Comparison of ENCODE assay signal across 8 cellular contexts in the genomic region with DNA sequence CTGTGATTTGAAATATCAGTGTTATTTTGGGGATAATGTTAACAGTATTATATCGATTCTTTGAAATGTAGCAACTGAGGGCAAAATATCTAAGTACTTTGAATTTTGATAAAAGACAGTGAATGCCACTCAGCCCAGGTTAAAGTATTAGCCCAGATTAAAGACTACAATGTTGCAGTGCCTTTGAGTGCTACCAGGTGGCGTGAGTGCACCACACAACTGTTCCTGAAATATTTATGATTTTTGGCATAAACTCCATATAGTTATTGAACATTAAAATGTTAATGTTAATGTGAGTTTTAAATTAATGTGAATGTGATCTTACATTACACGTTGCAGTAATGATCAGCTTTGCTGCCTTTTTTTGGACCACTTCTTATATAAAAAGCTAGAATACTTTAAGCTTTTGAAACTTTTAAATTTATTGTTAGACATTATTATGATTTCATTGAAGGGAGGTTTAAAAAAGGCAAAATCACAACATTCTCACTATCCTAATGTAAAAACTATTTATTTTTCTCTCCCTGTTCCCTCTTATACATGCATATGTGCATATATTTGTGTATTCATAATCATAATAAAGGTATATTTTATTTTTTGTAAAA. TPM values are rescaled to one million over a fixed set of nuclear protein-coding genes. Genes with fewer than 3 reads are reported as not detected.
A peak's percentile ranks its signal among the peaks of the same experiment; 100 is the strongest.
DNase-seq lines count a peak whose midpoint lies in the region; ATAC-seq, FAIRE-seq and TF ChIP-seq lines count a peak whose summit lies in the region.

No MANE protein-coding gene starts in this region.

- TF ChIP-seq RAD21 in SK-N-SH (IDR thresholded peaks at IDR 0.05; ENCODE audit: low read length): peak; percentile 95

- H2BK120ac ChIP-seq in mesendoderm (ENCODE audit: low read depth, low read length): no peak overlapping the region

- no peak overlapping the region for H4K8ac ChIP-seq in mesendoderm (ENCODE audit: low read depth, low read length)

- no peaks in the 10 kb centered on the region for H3K27me3 Mint-ChIP-seq in chondrocyte (ENCODE audit: low read depth)

- H3K4me3 ChIP-seq in SK-N-SH (ENCODE audit: low read depth in 2 of 2, low read length in 1 of 2) (no peak overlapping the region; a peak in 1 of 4 replicates), mesendoderm (ENCODE audit: low read length) (no peak overlapping the region)

- peaks cover 5% of the 10 kb centered on the region for H3F3A ChIP-seq in SK-N-SH (replicated peaks; ENCODE audit: insufficient read depth)

- H3K9me3 ChIP-seq in SK-N-SH: no peaks in the 10 kb centered on the region

- ATAC-seq in GM21526 (IDR thresholded peaks at IDR 0.05; ENCODE audit: low FRiP score, unreplicated experiment): no peak

- H2AFZ ChIP-seq in SK-N-SH (ENCODE audit: low read depth): no peak overlapping the region

- TF ChIP-seq CTCF in SK-N-SH (IDR thresholded peaks at IDR 0.05): peak; percentile 97
- peak; percentile 92 for TF ChIP-seq CTCF in chondrocyte (IDR thresholded peaks at IDR 0.05)

- 12% methylated on average over 3 of the region's 3 CpGs for WGBS in SK-N-SH (ENCODE audit: low lambda C conversion rate)
- no CpG with 5 or more reads among the region's 3 CpGs for WGBS in mesendoderm (ENCODE audit: extremely low coverage, insufficient coverage, low lambda C conversion rate)

- H3K36me3 ChIP-seq in SK-N-SH (replicated peaks in 1 of 2; ENCODE audit: control insufficient read depth in 1 of 2, insufficient read depth in 2 of 2, low read length in 1 of 2) (peaks cover 48 to 60% of the 10 kb centered on the region in 2 experiments), mesendoderm (ENCODE audit: control insufficient read depth, insufficient read depth, low read length) (no peaks in the 10 kb centered on the region)

- DNase-seq in Ammon's horn (ENCODE audit: low spot score) (peak; percentile 32), GM18507 (ENCODE audit: extremely low spot score, insufficient read length, low read depth) (peak; percentile 36), HuH-7 (ENCODE audit: low spot score) (peak; percentile 32), SK-N-SH (peak; percentile 55), chondrocyte (ENCODE audit: low spot score) (no peak), mesendoderm (peak; percentile 13), NCI-H187 treated with DMSO at 0.1 percent for 48 hours (lab: John Stamatoyannopoulos, UW) (no peak)

- H4K20me1 ChIP-seq in SK-N-SH (ENCODE audit: insufficient read depth): no peaks in the 10 kb centered on the region

- POLR2A ChIA-PET in SK-N-SH (lab: Yijun Ruan, JAX): no interaction called here

- CTCF ChIA-PET in SK-N-SH (lab: Yijun Ruan, JAX): interaction anchor here (0.6 to 10.9 kb wide), 29 partner anchors 8 to 1140 kb away, joined by 3 to 92 read pairs (median 3); no protein-coding TSS in a partner anchor

- peak; percentile 65 for FAIRE-seq in GM18507 (lab: Jason Lieb, UNC)

- H3K4ac ChIP-seq in mesendoderm (ENCODE audit: low read depth, low read length): no peak overlapping the region

- H3K9ac ChIP-seq in SK-N-SH (no peak overlapping the region), mesendoderm (ENCODE audit: low read length) (no peak overlapping the region)

- no peak overlapping the region for H2AK5ac ChIP-seq in mesendoderm (ENCODE audit: low read length)

- H3K27me3 ChIP-seq in SK-N-SH (ENCODE audit: insufficient read depth) (no peaks in the 10 kb centered on the region), mesendoderm (ENCODE audit: insufficient read depth, low read length, poor library complexity) (no peaks in the 10 kb centered on the region)

- TF ChIP-seq EP300 in SK-N-SH (IDR thresholded peaks at IDR 0.05; ENCODE audit: borderline replicate concordance in 1 of 2, low read depth in 1 of 2, low read length in 1 of 2): no peak

- no peak overlapping the region for H2BK5ac ChIP-seq in mesendoderm (ENCODE audit: low read length)

- H3K4me1 Mint-ChIP-seq in chondrocyte (ENCODE audit: low read depth): no peaks in the 10 kb centered on the region

- no peaks in the 10 kb centered on the region for H3K9me2 ChIP-seq in SK-N-SH

- H3K4me2 ChIP-seq in SK-N-SH: no peak overlapping the region
- no peak overlapping the region for H3K4me2 ChIP-seq in mesendoderm (ENCODE audit: low read length)

- H3K79me1 ChIP-seq in mesendoderm (ENCODE audit: low read length): no peaks in the 10 kb centered on the region

- H3K4me1 ChIP-seq in SK-N-SH (ENCODE audit: control insufficient read depth in 1 of 2, insufficient read depth in 2 of 2, low read depth in 1 of 2, low read length in 1 of 2) (peaks cover 0 to 7% of the 10 kb centered on the region in 2 experiments; a peak in 2 of 4 replicates), mesendoderm (ENCODE audit: control insufficient read depth, low read depth, low read length) (no peaks in the 10 kb centered on the region)

- H3K4me3 Mint-ChIP-seq in chondrocyte (ENCODE audit: unreplicated experiment): no peak overlapping the region

- no peak overlapping the region for H2BK15ac ChIP-seq in mesendoderm (replicated peaks; ENCODE audit: low read depth)

- H3K18ac ChIP-seq in mesendoderm (ENCODE audit: low read length): no peak overlapping the region

- H3K36me3 Mint-ChIP-seq in chondrocyte (ENCODE audit: low read depth): peaks cover 16% of the 10 kb centered on the region

- H3K79me2 ChIP-seq in SK-N-SH (ENCODE audit: insufficient read depth): peaks cover 11% of the 10 kb centered on the region; the same call in 1 of the 2 replicates
- H3K79me2 ChIP-seq in mesendoderm (ENCODE audit: control insufficient read depth, insufficient read depth, low read length): no peaks in the 10 kb centered on the region

- no peak overlapping the region for H4K5ac ChIP-seq in mesendoderm (ENCODE audit: low read length)

- H3K9me3 Mint-ChIP-seq in chondrocyte (ENCODE audit: low read depth): no peaks in the 10 kb centered on the region

- no peak overlapping the region for H3K27ac ChIP-seq in SK-N-SH (ENCODE audit: low read depth in 2 of 2, low read length in 1 of 2)
- no peak overlapping the region for H3K27ac ChIP-seq in mesendoderm (ENCODE audit: low read depth, low read length)

- H3K23ac ChIP-seq in mesendoderm (ENCODE audit: low read length): no peak overlapping the region

- no peak overlapping the region for H3K27ac Mint-ChIP-seq in chondrocyte (ENCODE audit: unreplicated experiment)

- H3K56ac ChIP-seq in mesendoderm (ENCODE audit: low read length): no peak overlapping the region

TF ChIP-seq in SK-N-SH, 30 proteins besides CTCF, POLR2A, EP300 and RAD21:
- TF ChIP-seq NRF1 (IDR thresholded peaks at IDR 0.05; ENCODE audit: low read depth, low read length) (0 out of 2 replicates have a peak, but pooled peaks have one; percentile 10), YY1 (IDR thresholded peaks at IDR 0.05; ENCODE audit: low read depth) (no peak), SMC3 (IDR thresholded peaks at IDR 0.05; ENCODE audit: low read depth, low read length) (peak; percentile 86)

RNA-seq across cellular contexts. Expression of gene MRPS35, which starts 22.5 kb away (rescaled TPM):
- 32.4 and 35.9 TPM in 2 replicates for polyA plus RNA-seq in SK-N-SH (2012; rRNA removed)
- polyA plus RNA-seq in SK-N-SH (2012; cell fraction: cytosol; rRNA removed): 44.9 and 51.5 TPM in 2 replicates
- 9.7 and 16.6 TPM in 2 replicates for polyA plus RNA-seq in SK-N-SH (2012; cell fraction: nucleus; rRNA removed)
- 29.2 to 33.1 TPM (median 33.1 TPM) in 3 replicates for total RNA-seq in chondrocyte
- 66.3 TPM for polyA plus RNA-seq in mesendoderm (2013, experiment 1 of 2)
- 69.8 TPM for polyA plus RNA-seq in mesendoderm (2013, experiment 2 of 2)

RNA-seq across cellular contexts. Expression of gene REP15, which starts 36.9 kb away (rescaled TPM):
- polyA plus RNA-seq in SK-N-SH (2012; rRNA removed): 0.84 and 1.3 TPM in 2 replicates
- 0.88 and 1.1 TPM in 2 replicates for polyA plus RNA-seq in SK-N-SH (2012; cell fraction: cytosol; rRNA removed)
- 1.7 and 2.2 TPM in 2 replicates for polyA plus RNA-seq in SK-N-SH (2012; cell fraction: nucleus; rRNA removed)
- total RNA-seq in chondrocyte: 0.54 to 1.3 TPM (median 1.3 TPM) in 3 replicates
- 0.95 TPM for polyA plus RNA-seq in mesendoderm (2013, experiment 1 of 2)
- polyA plus RNA-seq in mesendoderm (2013, experiment 2 of 2): 1.0 TPM

RNA-seq across cellular contexts. Expression of gene KLHL42, which starts 46.9 kb away (rescaled TPM):
- 11.7 and 18.5 TPM in 2 replicates for polyA plus RNA-seq in SK-N-SH (2012; rRNA removed)
- 8.4 and 9.8 TPM in 2 replicates for polyA plus RNA-seq in SK-N-SH (2012; cell fraction: cytosol; rRNA removed)
- 30.6 and 33.5 TPM in 2 replicates for polyA plus RNA-seq in SK-N-SH (2012; cell fraction: nucleus; rRNA removed)
- total RNA-seq in chondrocyte: 27.7 to 31.9 TPM (median 28.8 TPM) in 3 replicates
- 17.1 TPM for polyA plus RNA-seq in mesendoderm (2013, experiment 1 of 2)
- 17.4 TPM for polyA plus RNA-seq in mesendoderm (2013, experiment 2 of 2)

RNA-seq across cellular contexts. Expression of gene MANSC4, which starts 46.9 kb away (rescaled TPM):
- not detected in 2 replicates for polyA plus RNA-seq in SK-N-SH (2012; rRNA removed)
- polyA plus RNA-seq in SK-N-SH (2012; cell fraction: cytosol; rRNA removed): 0.04 and 0.07 TPM in 2 replicates
- polyA plus RNA-seq in SK-N-SH (2012; cell fraction: nucleus; rRNA removed): 0.08 TPM in 1 of 2 replicates, not detected in the other
- total RNA-seq in chondrocyte: not detected in 3 replicates
- 0.04 TPM for polyA plus RNA-seq in mesendoderm (2013, experiment 1 of 2)
- not detected for polyA plus RNA-seq in mesendoderm (2013, experiment 2 of 2)

Comparison
In these comparisons a context has a peak if more than half of its experiments do, and no peak if none do; other contexts are left out.
1. DNase-seq: peak in Ammon's horn (single experiment), GM18507 (single experiment), HuH-7 (single experiment), SK-N-SH (single experiment) and mesendoderm (single experiment); none in chondrocyte (single experiment) and NCI-H187 treated with DMSO at 0.1 percent for 48 hours (single experiment).